In the genomic region with DNA sequence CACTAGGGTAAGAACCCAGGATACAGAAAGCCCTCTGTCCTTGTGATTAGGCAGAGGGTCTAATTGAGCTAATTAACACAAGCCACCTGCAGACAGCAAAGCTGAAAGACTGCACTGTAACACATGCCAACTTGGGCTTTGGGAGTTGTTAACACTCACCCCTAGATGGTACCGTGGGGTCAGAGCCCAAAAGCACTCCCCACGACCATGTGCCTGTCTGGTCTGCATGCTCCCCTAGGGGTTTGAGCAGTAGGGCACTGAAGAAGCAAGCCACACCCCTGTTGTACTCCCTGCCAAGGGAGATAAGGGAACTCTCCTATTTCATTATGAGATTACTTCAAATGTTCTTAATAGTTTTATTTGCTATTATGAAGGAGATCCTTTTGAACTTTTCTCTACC, we compare ENCODE assay signal across 1 cellular context.
TF ChIP-seq lines count a peak whose summit lies in the region.

No MANE protein-coding gene starts in this region.

TF ChIP-seq in WTC11, 78 proteins besides CTCF, POLR2A, EP300 and RAD21 (continued from another document):
- TF ChIP-seq CBFB (CRISPR knock-in tag; IDR thresholded peaks at IDR 0.05; ENCODE audit: low read depth) (no peak), ARID4B (CRISPR knock-in tag; IDR thresholded peaks at IDR 0.05; ENCODE audit: borderline replicate concordance) (no peak), NFATC4 (CRISPR knock-in tag; IDR thresholded peaks at IDR 0.05) (no peak), E2F1 (CRISPR knock-in tag; IDR thresholded peaks at IDR 0.05) (no peak), NR2C2 (CRISPR knock-in tag; IDR thresholded peaks at IDR 0.05) (no peak)
- TF ChIP-seq, protein P1, sequence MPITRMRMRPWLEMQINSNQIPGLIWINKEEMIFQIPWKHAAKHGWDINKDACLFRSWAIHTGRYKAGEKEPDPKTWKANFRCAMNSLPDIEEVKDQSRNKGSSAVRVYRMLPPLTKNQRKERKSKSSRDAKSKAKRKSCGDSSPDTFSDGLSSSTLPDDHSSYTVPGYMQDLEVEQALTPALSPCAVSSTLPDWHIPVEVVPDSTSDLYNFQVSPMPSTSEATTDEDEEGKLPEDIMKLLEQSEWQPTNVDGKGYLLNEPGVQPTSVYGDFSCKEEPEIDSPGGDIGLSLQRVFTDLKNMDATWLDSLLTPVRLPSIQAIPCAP (CRISPR knock-in tag; IDR thresholded peaks at IDR 0.05), result no peak
- TF ChIP-seq, protein P2, sequence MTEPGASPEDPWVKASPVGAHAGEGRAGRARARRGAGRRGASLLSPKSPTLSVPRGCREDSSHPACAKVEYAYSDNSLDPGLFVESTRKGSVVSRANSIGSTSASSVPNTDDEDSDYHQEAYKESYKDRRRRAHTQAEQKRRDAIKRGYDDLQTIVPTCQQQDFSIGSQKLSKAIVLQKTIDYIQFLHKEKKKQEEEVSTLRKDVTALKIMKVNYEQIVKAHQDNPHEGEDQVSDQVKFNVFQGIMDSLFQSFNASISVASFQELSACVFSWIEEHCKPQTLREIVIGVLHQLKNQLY (CRISPR knock-in tag; IDR thresholded peaks at IDR 0.05), result no peak
- TF ChIP-seq, protein P3, sequence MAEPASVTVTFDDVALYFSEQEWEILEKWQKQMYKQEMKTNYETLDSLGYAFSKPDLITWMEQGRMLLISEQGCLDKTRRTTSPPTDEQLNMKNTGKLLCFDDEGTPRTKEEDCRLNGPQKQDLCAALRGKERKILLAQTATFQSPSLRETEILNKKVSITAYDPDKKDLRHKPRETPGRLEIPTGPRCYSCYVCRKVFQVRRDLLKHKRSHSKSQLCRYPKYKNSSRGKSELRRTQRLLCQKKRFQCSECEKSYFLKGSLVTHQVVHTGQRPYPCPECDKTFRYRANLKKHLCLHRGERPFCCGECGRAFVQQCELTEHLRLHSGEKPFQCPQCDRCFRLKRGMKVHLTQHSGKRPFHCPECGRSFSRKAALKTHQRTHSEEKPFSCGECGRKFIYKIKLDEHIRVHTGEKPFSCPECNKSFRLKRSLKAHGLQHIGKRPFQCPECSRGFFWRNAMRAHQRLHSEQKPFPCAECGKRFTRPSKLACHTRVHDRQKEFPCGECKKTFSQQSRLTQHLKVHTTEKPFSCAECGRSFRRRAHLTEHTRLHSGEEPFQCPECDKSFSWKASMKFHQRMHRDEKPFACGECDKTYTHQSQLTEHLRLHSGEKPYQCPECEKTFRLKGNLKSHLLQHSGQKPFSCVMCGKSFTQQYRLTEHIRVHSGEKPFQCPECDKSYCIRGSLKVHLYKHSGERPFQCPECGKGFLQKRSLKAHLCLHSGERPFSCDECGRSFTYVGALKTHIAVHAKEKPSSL (CRISPR knock-in tag; conservative IDR thresholded peaks at IDR 0.05), result no peak
